7 cellular contexts compared by ENCODE assay signal in genomic region chr15:40323953-40324937, GRCh38. TPM values are rescaled to one million over a fixed set of nuclear protein-coding genes. Genes with fewer than 3 reads are reported as not detected.
DNase-seq lines count a peak whose midpoint lies in the region; ATAC-seq and TF ChIP-seq lines count a peak whose summit lies in the region.
"Had no signal": no experiment of that assay in that cellular context is flagged by ENCODE, and none has a peak within 500 bp of the region (broad histone marks: within the 10 kb centered on the region; RNA-seq: fewer than 3 reads in every experiment).

No MANE protein-coding gene starts in this region.

- CTCF ChIA-PET in Panc1 (lab: Charles Lee), result no interaction called here

- H3K27me3 ChIP-seq in Panc1 (ENCODE audit: control insufficient read depth, insufficient read depth, low read length) (no peaks in the 10 kb centered on the region), gastroesophageal sphincter (no peaks in the 10 kb centered on the region), stomach (no peaks in the 10 kb centered on the region)

- ATAC-seq in Panc1 (peak; percentile 18), gastroesophageal sphincter (peak; percentile 3), HG03378 (IDR thresholded peaks at IDR 0.05; ENCODE audit: unreplicated experiment) (no peak)

- intact Hi-C loops in Panc1 (cut with micrococcal nuclease; ENCODE audit: unreplicated experiment), result loop anchor here (5.0 kb wide), 1 partner anchor 98 kb away; no protein-coding TSS in a partner anchor
- intact Hi-C loops in stomach (cut with DNase I; ENCODE audit: low total_unique reads), result no loop called here

- POLR2A ChIA-PET in Panc1 (lab: Charles Lee), result no interaction called here

- peak overlapping the region; percentile 51 to 63 for H3K4me3 ChIP-seq in Panc1 (ENCODE audit: low read depth in 2 of 2, low read length in 2 of 2)
- H3K4me3 ChIP-seq in gastroesophageal sphincter, result peak overlapping the region; percentile 92 to 100
- peak overlapping the region; percentile 85 to 91 (median 86) for H3K4me3 ChIP-seq in stomach

- H3K36me3 ChIP-seq in Panc1 (ENCODE audit: control insufficient read depth, insufficient read depth, low read length), result no peaks in the 10 kb centered on the region
- H3K36me3 ChIP-seq in gastroesophageal sphincter, result no peaks in the 10 kb centered on the region
- H3K36me3 ChIP-seq in stomach, result no peaks in the 10 kb centered on the region

- TF ChIP-seq POLR2A in gastroesophageal sphincter (IDR thresholded peaks at IDR 0.05), result no peak
- TF ChIP-seq POLR2A in stomach (IDR thresholded peaks at IDR 0.05), result no peak

- H3K4me1 ChIP-seq in Panc1 (ENCODE audit: control insufficient read depth, insufficient read depth, low read length) (peaks cover 25% of the 10 kb centered on the region), gastroesophageal sphincter (peaks cover 8 to 80% (median 25%) of the 10 kb centered on the region in 3 donors), stomach (peaks cover 10 to 63% (median 41%) of the 10 kb centered on the region in 4 donors)

- H3K27ac ChIP-seq in Panc1 (ENCODE audit: low read length), result no peak overlapping the region
- peak overlapping the region; percentile 94 to 99 (median 98) for H3K27ac ChIP-seq in gastroesophageal sphincter
- H3K27ac ChIP-seq in stomach, result peak overlapping the region; percentile 67 to 92 (median 85)

- DNase-seq in NCI-H2171 treated with DMSO at 0.1 percent for 48 hours (lab: John Stamatoyannopoulos, UW), result peak; percentile 14
- no peak for DNase-seq in NCI-H2171 (lab: John Stamatoyannopoulos, UW)
- DNase-seq in Panc1 (ENCODE audit: low read depth, low spot score), result no peak
- no peak for DNase-seq in stomach

- no TSS peak for BruUV-seq in Panc1 (replicated peaks; lab: Mats Ljungman, UMichigan)

- no peaks in the 10 kb centered on the region for H3K9me3 ChIP-seq in Panc1 (ENCODE audit: control insufficient read depth, insufficient read depth, low read depth, low read length)
- no peaks in the 10 kb centered on the region for H3K9me3 ChIP-seq in gastroesophageal sphincter
- H3K9me3 ChIP-seq in stomach, result no peaks in the 10 kb centered on the region

- in situ Hi-C loops in Panc1 (cut with HindIII; ENCODE audit: low pct_unique_long_range_greater_than_20kb, low sequenced_read_pairs), result no loop called here

- WGBS in gastroesophageal sphincter (ENCODE audit: low coverage in 1 of 2), 2 donors, result 0% methylated on average over 3 of the region's 101 CpGs
- 1 to 5% (median 2%) methylated on average over 4 to 101 of the region's 101 CpGs for WGBS in stomach, 5 donors

- no peak for TF ChIP-seq EP300 in gastroesophageal sphincter (IDR thresholded peaks at IDR 0.05)
- no peak for TF ChIP-seq EP300 in stomach (IDR thresholded peaks at IDR 0.05)

- TF ChIP-seq CTCF in Panc1 (IDR thresholded peaks at IDR 0.05) (no peak), gastroesophageal sphincter (IDR thresholded peaks at IDR 0.05) (no peak), stomach (IDR thresholded peaks at IDR 0.05) (no peak)

RNA-seq across cellular contexts. Expression of gene INAFM2, which starts 0.8 kb away (rescaled TPM):
- total RNA-seq in Panc1 (2021; ENCODE audit: unreplicated experiment), result 10.4 TPM
- 6.7 TPM for polyA plus RNA-seq in Panc1 (2012; ENCODE audit: insufficient read length)
- 10 to 100 TPM; 27.3 to 66.6 (median 37.5) TPM for total RNA-seq in gastroesophageal sphincter
- total RNA-seq in stomach, result 10 to 100 TPM; 16.4 to 65.2 (median 21.6) TPM
- 10 to 100 TPM in 1 of 3 donors, 1 to 10 TPM in 2; 3.4 to 20.5 (median 8.8) TPM for polyA plus RNA-seq in stomach

RNA-seq across cellular contexts. Expression of gene CCDC9B, which starts 16.5 kb away (rescaled TPM):
- total RNA-seq in Panc1 (2021; ENCODE audit: unreplicated experiment) (55.9 TPM), gastroesophageal sphincter (100 to 1,000 TPM in 1 of 4 donors, 10 to 100 TPM in 3; 28.0 to 105 (median 66.7) TPM), stomach (10 to 100 TPM in 4 of 5 donors, under 1 TPM in 1; 0.58 to 39.3 (median 21.1) TPM)
- 29.9 TPM for polyA plus RNA-seq in Panc1 (2012; ENCODE audit: insufficient read length)
- 1 to 10 TPM; 2.9 to 9.7 (median 8.2) TPM for polyA plus RNA-seq in stomach

RNA-seq across cellular contexts. Expression of gene PLCB2, which starts 16.5 kb away (rescaled TPM):
- total RNA-seq in Panc1 (2021; ENCODE audit: unreplicated experiment), result 1.7 TPM
- polyA plus RNA-seq in Panc1 (2012; ENCODE audit: insufficient read length), result 0.90 TPM
- 10 to 100 TPM in 2 of 4 donors, 1 to 10 TPM in 2; 1.5 to 13.5 (median 8.8) TPM for total RNA-seq in gastroesophageal sphincter
- 10 to 100 TPM in 3 of 5 donors, 1 to 10 TPM in 2; 3.5 to 12.5 (median 11.7) TPM for total RNA-seq in stomach
- 1 to 10 TPM; 5.3 to 5.6 (median 5.4) TPM for polyA plus RNA-seq in stomach

RNA-seq across cellular contexts. Expression of gene PHGR1, which starts 26.6 kb away (rescaled TPM):
- total RNA-seq in Panc1 (2021; ENCODE audit: unreplicated experiment) (not detected), gastroesophageal sphincter (not detected), stomach (1,000 to 10,000 TPM in 1 of 5 donors, 10 to 100 TPM in 2, 1 to 10 TPM in 1, not detected in 1; 4.7 to 1,748 (median 37.2) TPM)
- not detected for polyA plus RNA-seq in Panc1 (2012; ENCODE audit: insufficient read length)
- polyA plus RNA-seq in stomach, result 1,000 to 10,000 TPM in 1 of 3 donors, 100 to 1,000 TPM in 2; 132 to 2,907 (median 156) TPM
- total RNA-seq: myocyte had no signal

RNA-seq across cellular contexts. Expression of gene DISP2, which starts 33.8 kb away (rescaled TPM):
- 10.0 TPM for total RNA-seq in Panc1 (2021; ENCODE audit: unreplicated experiment)
- polyA plus RNA-seq in Panc1 (2012; ENCODE audit: insufficient read length), result 3.9 TPM
- total RNA-seq in gastroesophageal sphincter, result under 1 TPM; 0.07 to 0.19 (median 0.15) TPM
- 10 to 100 TPM in 1 of 5 donors, under 1 TPM in 3, not detected in 1; 0.29 to 10.1 (median 0.48) TPM for total RNA-seq in stomach
- polyA plus RNA-seq in stomach, result 1 to 10 TPM in 1 of 3 donors, under 1 TPM in 2; 0.15 to 1.7 (median 0.93) TPM
